In genomic region chr4:89486673-89487072, GRCh38 we compare ENCODE assay signal across 25 cellular contexts.
"Had no signal": no experiment of that assay in that cellular context is flagged by ENCODE, and none has a peak within 500 bp of the region (broad histone marks: within the 10 kb centered on the region; RNA-seq: fewer than 3 reads in every experiment).

No MANE protein-coding gene starts in this region.

- H3K9ac ChIP-seq: KMS-11 had no signal

- H3K36me3 Mint-ChIP-seq: activated naive CD4-positive, alpha-beta T cell treated with anti-CD3 and anti-CD28 coated beads, Interleukin-2, amount 50 U/mL, for 72 hours had no signal

- H3K4me3 Mint-ChIP-seq: activated CD8-positive, alpha-beta T cell treated with anti-CD3 and anti-CD28 coated beads for 36 hours; activated T-helper 17 cell treated with anti-CD3 and anti-CD28 coated beads, Interleukin-2, amount 50 U/mL, for 72 hours had no signal

- H3K27me3 Mint-ChIP-seq: activated CD4-positive, alpha-beta T cell treated with anti-CD3 and anti-CD28 coated beads, Interleukin-2, amount 10 ng/mL, durations not matched to agents 24 days and 14 days; activated CD8-positive, alpha-beta T cell treated with anti-CD3 and anti-CD28 coated beads for 36 hours; activated T-helper 17 cell treated with anti-CD3 and anti-CD28 coated beads, Interleukin-2, amount 50 U/mL, for 72 hours had no signal

- ATAC-seq: activated CD8-positive, alpha-beta T cell treated with anti-CD3 and anti-CD28 coated beads for 36 hours; activated T-helper 17 cell treated with anti-CD3 and anti-CD28 coated beads, Interleukin-2, amount 50 U/mL, for 72 hours; body of pancreas had no signal

- H3K4me1 Mint-ChIP-seq: activated CD4-positive, alpha-beta T cell treated with anti-CD3 and anti-CD28 coated beads, Interleukin-2, amount 10 ng/mL, durations not matched to agents 24 days and 14 days; activated T-helper 17 cell treated with anti-CD3 and anti-CD28 coated beads, Interleukin-2, amount 50 U/mL, for 72 hours had no signal

- H3K4me3 ChIP-seq: adrenal gland, body of pancreas, SJCRH30, SK-N-MC had no signal

- DNase-seq: activated CD4-positive, alpha-beta T cell treated with anti-CD3 and anti-CD28 coated beads, Interleukin-2, amount 10 ng/mL, durations not matched to agents 24 days and 14 days; activated CD4-positive, alpha-beta T cell treated with anti-CD3 and anti-CD28 coated beads, Interleukin-2, amount 50 U/mL, for 4 hours; activated CD8-positive, alpha-beta T cell treated with anti-CD3 and anti-CD28 coated beads for 36 hours; activated effector memory CD4-positive, alpha-beta T cell treated with anti-CD3 and anti-CD28 coated beads, Interleukin-2, amount 50 U/mL, for 16 hours; activated naive CD4-positive, alpha-beta T cell treated with Interleukin-2 at 50 U/mL for 16 hours; activated T-cell treated with anti-CD3 and anti-CD28 coated beads, Interleukin-2, amount 50 U/mL, for 1 hour; activated T-cell treated with anti-CD3 and anti-CD28 coated beads, Interleukin-2, amount 50 U/mL, for 72 hours; adrenal gland; body of pancreas; MV-4-11; NCI-H1092; NCI-H1436 treated with DMSO at 0.1 percent for 48 hours; NCI-H2029 treated with DMSO at 0.1 percent for 48 hours; NCI-H2107; NCI-H2171; NCI-H510A; SHP77; T1000; WERI-Rb-1 had no signal

- H3K27ac ChIP-seq: adrenal gland, body of pancreas, breast epithelium, KMS-11, SJCRH30, SK-N-MC, WERI-Rb-1 had no signal

- H3K9me3 Mint-ChIP-seq: activated CD4-positive, alpha-beta T cell treated with anti-CD3 and anti-CD28 coated beads, Interleukin-2, amount 10 ng/mL, durations not matched to agents 24 days and 14 days; activated CD8-positive, alpha-beta T cell treated with anti-CD3 and anti-CD28 coated beads for 36 hours; activated naive CD4-positive, alpha-beta T cell treated with anti-CD3 and anti-CD28 coated beads, Interleukin-2, amount 50 U/mL, for 72 hours; activated T-cell treated with anti-CD3 and anti-CD28 coated beads, Interleukin-2, amount 50 U/mL, for 72 hours; activated T-helper 17 cell treated with anti-CD3 and anti-CD28 coated beads, Interleukin-2, amount 50 U/mL, for 72 hours had no signal

- H3K36me3 ChIP-seq: adrenal gland, breast epithelium, SJCRH30, WERI-Rb-1 had no signal

- H3K4me1 ChIP-seq: adrenal gland, body of pancreas, breast epithelium had no signal

- H3K27ac Mint-ChIP-seq: activated CD4-positive, alpha-beta T cell treated with anti-CD3 and anti-CD28 coated beads, Interleukin-2, amount 10 ng/mL, durations not matched to agents 24 days and 14 days; activated CD8-positive, alpha-beta T cell treated with anti-CD3 and anti-CD28 coated beads for 36 hours; activated naive CD4-positive, alpha-beta T cell treated with anti-CD3 and anti-CD28 coated beads, Interleukin-2, amount 50 U/mL, for 72 hours; activated T-cell treated with anti-CD3 and anti-CD28 coated beads, Interleukin-2, amount 50 U/mL, for 72 hours; activated T-helper 17 cell treated with anti-CD3 and anti-CD28 coated beads, Interleukin-2, amount 50 U/mL, for 72 hours had no signal

- H3K27me3 ChIP-seq: adrenal gland, body of pancreas, breast epithelium, SJCRH30 had no signal

- H3K9me3 ChIP-seq: adrenal gland, body of pancreas, breast epithelium, SJCRH30 had no signal
